Comparison of ENCODE assay signal across 1 cellular context in the genomic region with DNA sequence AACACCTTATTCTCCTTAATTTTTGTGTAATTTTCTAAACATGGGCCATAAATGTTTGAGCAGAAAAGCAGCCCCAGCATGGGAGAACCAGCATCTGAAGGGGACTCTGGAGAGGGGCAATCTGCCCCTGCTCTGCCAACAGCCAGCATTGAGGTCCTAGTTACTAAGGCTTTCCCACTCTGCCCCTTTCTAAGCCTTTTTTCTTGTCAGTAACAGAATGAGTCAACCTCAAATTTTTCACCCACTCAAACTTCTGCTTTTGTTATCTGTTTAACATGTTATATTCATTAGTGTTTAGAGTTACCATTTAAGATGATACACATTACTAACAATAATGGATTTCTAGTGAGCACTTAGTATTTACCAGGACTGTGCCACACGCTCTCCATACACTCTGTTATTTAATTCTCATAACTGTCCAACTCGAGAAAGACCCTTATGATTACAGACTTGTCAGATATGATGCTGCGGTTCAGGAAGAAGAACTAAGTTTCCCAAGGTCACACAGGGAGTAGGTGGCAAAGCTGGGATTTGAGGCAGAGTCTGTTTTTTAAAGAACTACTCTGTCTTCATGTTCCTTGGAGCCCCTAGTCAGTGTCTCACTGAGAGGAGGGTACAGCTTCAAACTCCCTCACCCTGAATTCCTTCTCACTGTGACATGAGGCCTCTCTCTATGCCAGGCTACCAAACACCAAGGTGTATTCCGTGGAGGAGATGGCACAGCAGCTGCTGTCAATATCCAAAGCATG.
TF ChIP-seq lines count a peak whose summit lies in the region.

No MANE protein-coding gene starts in this region.

TF ChIP-seq in GM12878, 131 proteins besides CTCF, POLR2A, EP300 and RAD21 (continued from another document):
- TF ChIP-seq, protein P1, sequence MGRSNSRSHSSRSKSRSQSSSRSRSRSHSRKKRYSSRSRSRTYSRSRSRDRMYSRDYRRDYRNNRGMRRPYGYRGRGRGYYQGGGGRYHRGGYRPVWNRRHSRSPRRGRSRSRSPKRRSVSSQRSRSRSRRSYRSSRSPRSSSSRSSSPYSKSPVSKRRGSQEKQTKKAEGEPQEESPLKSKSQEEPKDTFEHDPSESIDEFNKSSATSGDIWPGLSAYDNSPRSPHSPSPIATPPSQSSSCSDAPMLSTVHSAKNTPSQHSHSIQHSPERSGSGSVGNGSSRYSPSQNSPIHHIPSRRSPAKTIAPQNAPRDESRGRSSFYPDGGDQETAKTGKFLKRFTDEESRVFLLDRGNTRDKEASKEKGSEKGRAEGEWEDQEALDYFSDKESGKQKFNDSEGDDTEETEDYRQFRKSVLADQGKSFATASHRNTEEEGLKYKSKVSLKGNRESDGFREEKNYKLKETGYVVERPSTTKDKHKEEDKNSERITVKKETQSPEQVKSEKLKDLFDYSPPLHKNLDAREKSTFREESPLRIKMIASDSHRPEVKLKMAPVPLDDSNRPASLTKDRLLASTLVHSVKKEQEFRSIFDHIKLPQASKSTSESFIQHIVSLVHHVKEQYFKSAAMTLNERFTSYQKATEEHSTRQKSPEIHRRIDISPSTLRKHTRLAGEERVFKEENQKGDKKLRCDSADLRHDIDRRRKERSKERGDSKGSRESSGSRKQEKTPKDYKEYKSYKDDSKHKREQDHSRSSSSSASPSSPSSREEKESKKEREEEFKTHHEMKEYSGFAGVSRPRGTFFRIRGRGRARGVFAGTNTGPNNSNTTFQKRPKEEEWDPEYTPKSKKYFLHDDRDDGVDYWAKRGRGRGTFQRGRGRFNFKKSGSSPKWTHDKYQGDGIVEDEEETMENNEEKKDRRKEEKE (IDR thresholded peaks at IDR 0.05) = no peak
- no peak for TF ChIP-seq RELA (IDR thresholded peaks at IDR 0.05; ENCODE audit: borderline replicate concordance, partially characterized antibody)
- TF ChIP-seq YY1 (IDR thresholded peaks at IDR 0.05; ENCODE audit: low read depth, low read length) = no peak
- 0 out of 2 replicates have a peak, but pooled peaks have one; percentile 39 for TF ChIP-seq CBX5 (IDR thresholded peaks at IDR 0.05; ENCODE audit: low read depth)
- TF ChIP-seq TCF7 (IDR thresholded peaks at IDR 0.05; ENCODE audit: borderline replicate concordance) = no peak
- TF ChIP-seq RUNX3 (IDR thresholded peaks at IDR 0.05; ENCODE audit: low read length) = peak; percentile 11; the same call in 1 of the 2 replicates
- TF ChIP-seq PAX8 (IDR thresholded peaks at IDR 0.05) = no peak
- TF ChIP-seq STAT1 (conservative IDR thresholded peaks at IDR 0.05) = no peak
- TF ChIP-seq HDGF (IDR thresholded peaks at IDR 0.05) = no peak
- TF ChIP-seq BMI1 (IDR thresholded peaks at IDR 0.05; ENCODE audit: borderline replicate concordance) = no peak
- 0 out of 2 replicates have a peak, but pooled peaks have one; percentile 23 for TF ChIP-seq JUND (IDR thresholded peaks at IDR 0.05; ENCODE audit: low read depth, low read length)
- TF ChIP-seq FOXK2 (IDR thresholded peaks at IDR 0.05) = no peak
- TF ChIP-seq, protein P2, sequence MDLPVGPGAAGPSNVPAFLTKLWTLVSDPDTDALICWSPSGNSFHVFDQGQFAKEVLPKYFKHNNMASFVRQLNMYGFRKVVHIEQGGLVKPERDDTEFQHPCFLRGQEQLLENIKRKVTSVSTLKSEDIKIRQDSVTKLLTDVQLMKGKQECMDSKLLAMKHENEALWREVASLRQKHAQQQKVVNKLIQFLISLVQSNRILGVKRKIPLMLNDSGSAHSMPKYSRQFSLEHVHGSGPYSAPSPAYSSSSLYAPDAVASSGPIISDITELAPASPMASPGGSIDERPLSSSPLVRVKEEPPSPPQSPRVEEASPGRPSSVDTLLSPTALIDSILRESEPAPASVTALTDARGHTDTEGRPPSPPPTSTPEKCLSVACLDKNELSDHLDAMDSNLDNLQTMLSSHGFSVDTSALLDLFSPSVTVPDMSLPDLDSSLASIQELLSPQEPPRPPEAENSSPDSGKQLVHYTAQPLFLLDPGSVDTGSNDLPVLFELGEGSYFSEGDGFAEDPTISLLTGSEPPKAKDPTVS (IDR thresholded peaks at IDR 0.05; ENCODE audit: low read depth, low read length) = no peak
- no peak for TF ChIP-seq PAX5 (IDR thresholded peaks at IDR 0.05; ENCODE audit: borderline replicate concordance, low read depth, low read length)
- no peak for TF ChIP-seq CEBPB (IDR thresholded peaks at IDR 0.05; ENCODE audit: borderline replicate concordance in 1 of 2, low read depth in 2 of 2, low read length in 2 of 2)
- TF ChIP-seq, protein P3, sequence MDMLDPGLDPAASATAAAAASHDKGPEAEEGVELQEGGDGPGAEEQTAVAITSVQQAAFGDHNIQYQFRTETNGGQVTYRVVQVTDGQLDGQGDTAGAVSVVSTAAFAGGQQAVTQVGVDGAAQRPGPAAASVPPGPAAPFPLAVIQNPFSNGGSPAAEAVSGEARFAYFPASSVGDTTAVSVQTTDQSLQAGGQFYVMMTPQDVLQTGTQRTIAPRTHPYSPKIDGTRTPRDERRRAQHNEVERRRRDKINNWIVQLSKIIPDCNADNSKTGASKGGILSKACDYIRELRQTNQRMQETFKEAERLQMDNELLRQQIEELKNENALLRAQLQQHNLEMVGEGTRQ (IDR thresholded peaks at IDR 0.05; ENCODE audit: borderline replicate concordance, low read depth, low read length) = no peak
- TF ChIP-seq RBBP5 (conservative IDR thresholded peaks at IDR 0.05) = no peak
- peak; percentile 70 for TF ChIP-seq JUNB (IDR thresholded peaks at IDR 0.05)
- no peak for TF ChIP-seq MTA2 (IDR thresholded peaks at IDR 0.05; ENCODE audit: low read depth)
- no peak for TF ChIP-seq CBX3 (IDR thresholded peaks at IDR 0.05; ENCODE audit: borderline replicate concordance, low read depth)
- TF ChIP-seq HDAC6 (IDR thresholded peaks at IDR 0.05; ENCODE audit: unreplicated experiment) = no peak
- no peak for TF ChIP-seq BRCA1 (IDR thresholded peaks at IDR 0.05; ENCODE audit: low read depth, low read length)
- TF ChIP-seq, protein P4, sequence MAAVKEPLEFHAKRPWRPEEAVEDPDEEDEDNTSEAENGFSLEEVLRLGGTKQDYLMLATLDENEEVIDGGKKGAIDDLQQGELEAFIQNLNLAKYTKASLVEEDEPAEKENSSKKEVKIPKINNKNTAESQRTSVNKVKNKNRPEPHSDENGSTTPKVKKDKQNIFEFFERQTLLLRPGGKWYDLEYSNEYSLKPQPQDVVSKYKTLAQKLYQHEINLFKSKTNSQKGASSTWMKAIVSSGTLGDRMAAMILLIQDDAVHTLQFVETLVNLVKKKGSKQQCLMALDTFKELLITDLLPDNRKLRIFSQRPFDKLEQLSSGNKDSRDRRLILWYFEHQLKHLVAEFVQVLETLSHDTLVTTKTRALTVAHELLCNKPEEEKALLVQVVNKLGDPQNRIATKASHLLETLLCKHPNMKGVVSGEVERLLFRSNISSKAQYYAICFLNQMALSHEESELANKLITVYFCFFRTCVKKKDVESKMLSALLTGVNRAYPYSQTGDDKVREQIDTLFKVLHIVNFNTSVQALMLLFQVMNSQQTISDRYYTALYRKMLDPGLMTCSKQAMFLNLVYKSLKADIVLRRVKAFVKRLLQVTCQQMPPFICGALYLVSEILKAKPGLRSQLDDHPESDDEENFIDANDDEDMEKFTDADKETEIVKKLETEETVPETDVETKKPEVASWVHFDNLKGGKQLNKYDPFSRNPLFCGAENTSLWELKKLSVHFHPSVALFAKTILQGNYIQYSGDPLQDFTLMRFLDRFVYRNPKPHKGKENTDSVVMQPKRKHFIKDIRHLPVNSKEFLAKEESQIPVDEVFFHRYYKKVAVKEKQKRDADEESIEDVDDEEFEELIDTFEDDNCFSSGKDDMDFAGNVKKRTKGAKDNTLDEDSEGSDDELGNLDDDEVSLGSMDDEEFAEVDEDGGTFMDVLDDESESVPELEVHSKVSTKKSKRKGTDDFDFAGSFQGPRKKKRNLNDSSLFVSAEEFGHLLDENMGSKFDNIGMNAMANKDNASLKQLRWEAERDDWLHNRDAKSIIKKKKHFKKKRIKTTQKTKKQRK (IDR thresholded peaks at IDR 0.05; ENCODE audit: low read depth, low read length) = no peak
- no peak for TF ChIP-seq ZZZ3 (IDR thresholded peaks at IDR 0.05; ENCODE audit: control insufficient read depth, insufficient read length, low read depth)
